Comparison of ENCODE assay signal across 8 cellular contexts in the genomic region with DNA sequence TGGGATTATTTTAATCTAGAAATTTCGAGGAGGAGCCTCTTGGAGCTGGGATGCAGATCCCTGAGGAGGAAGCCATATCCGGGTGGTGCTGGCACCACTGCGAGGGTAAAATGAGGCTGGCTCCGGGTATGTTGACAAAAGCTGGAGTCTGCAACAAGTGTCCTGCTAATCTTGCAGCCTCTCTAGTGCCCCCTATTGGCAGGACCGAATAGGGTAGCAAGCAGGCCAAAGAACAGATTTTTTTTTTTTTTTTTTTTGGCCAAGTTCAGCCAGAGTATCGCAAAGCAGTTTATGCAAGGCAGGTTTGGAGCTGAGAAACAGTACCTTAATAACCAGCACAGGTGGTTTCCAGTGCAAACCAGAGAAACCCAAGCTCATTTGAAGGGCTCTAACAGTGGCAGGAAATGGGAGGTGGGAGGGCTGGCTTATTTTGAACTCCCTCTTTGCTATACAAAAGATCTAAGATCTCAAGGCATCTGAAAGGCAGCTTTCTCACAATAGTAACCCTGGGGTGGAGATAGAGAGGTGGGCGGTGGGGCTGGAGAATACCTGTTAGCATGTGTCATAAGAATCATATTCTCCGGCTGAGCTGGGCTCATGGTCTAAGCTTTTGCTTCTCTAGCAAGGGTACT. TPM values are rescaled to one million over a fixed set of nuclear protein-coding genes. Genes with fewer than 3 reads are reported as not detected.
DNase-seq lines count a peak whose midpoint lies in the region; ATAC-seq, FAIRE-seq and TF ChIP-seq lines count a peak whose summit lies in the region.

No MANE protein-coding gene starts in this region.

- no peaks in the 10 kb centered on the region for H4K20me1 ChIP-seq in keratinocyte (ENCODE audit: control insufficient read depth, extremely low read depth, insufficient read depth, low read length)

- H3K27me3 ChIP-seq in A673 (replicated peaks; ENCODE audit: insufficient read depth, low read depth, low read length, poor library complexity), result no peaks in the 10 kb centered on the region
- no peaks in the 10 kb centered on the region for H3K27me3 ChIP-seq in HUES48 (ENCODE audit: control insufficient read depth, insufficient read depth, low read length)
- no peaks in the 10 kb centered on the region for H3K27me3 ChIP-seq in keratinocyte (ENCODE audit: control insufficient read depth, extremely low read depth, insufficient read depth, low read length)

- H2AFZ ChIP-seq in keratinocyte (ENCODE audit: control insufficient read depth, low read length), result peak overlapping the region; percentile 7

- peak overlapping the region; percentile 1 for H3K4me2 ChIP-seq in keratinocyte (ENCODE audit: control insufficient read depth, extremely low read depth, insufficient read depth, low read depth, low read length)

- H3K4me3 ChIP-seq in A673 (ENCODE audit: low read depth, low read length, poor library complexity, severe bottlenecking) (no peak overlapping the region), HUES48 (ENCODE audit: low read depth, low read length) (no peak overlapping the region), keratinocyte (ENCODE audit: control insufficient read depth in 2 of 3, extremely low read depth in 1 of 3, insufficient read depth in 2 of 3, low read depth in 1 of 3, low read length in 3 of 3) (no peak overlapping the region)

- H3K4me1 ChIP-seq in A673 (ENCODE audit: insufficient read depth, low read length, poor library complexity, severe bottlenecking) (no peaks in the 10 kb centered on the region), HUES48 (ENCODE audit: control insufficient read depth, insufficient read depth, low read length) (peaks cover 16% of the 10 kb centered on the region), keratinocyte (ENCODE audit: control insufficient read depth, extremely low read depth, insufficient read depth, low read length) (peaks cover 41% of the 10 kb centered on the region)

- POLR2A ChIA-PET in A673 (lab: Charles Lee; ENCODE audit: low non-redundant PET), result no interaction called here

- TF ChIP-seq CTCF in A673 (conservative IDR thresholded peaks at IDR 0.05; ENCODE audit: low read depth, low read length) (peak; percentile 74), keratinocyte (optimal IDR thresholded peaks at IDR 0.05 in 1 of 3, IDR thresholded peaks at IDR 0.05 in 1 of 3, conservative IDR thresholded peaks at IDR 0.05 in 1 of 3; ENCODE audit: extremely low read depth in 1 of 3, insufficient read depth in 2 of 3, low read length in 3 of 3) (peak; percentile 53 to 71 (median 70))

- peak; percentile 59 for FAIRE-seq in keratinocyte (lab: Jason Lieb, UNC)

- no peaks in the 10 kb centered on the region for H3K79me2 ChIP-seq in keratinocyte (ENCODE audit: control insufficient read depth, insufficient read depth, low read length)

- no peaks in the 10 kb centered on the region for H3K9me1 ChIP-seq in keratinocyte (ENCODE audit: control insufficient read depth, extremely low read depth, insufficient read depth, low read length)

- intact Hi-C loops in A673 (cut with micrococcal nuclease; ENCODE audit: unreplicated experiment), result no loop called here

- dilution Hi-C loops in keratinocyte (cut with MboI; ENCODE audit: extremely low pct_ligation_motif_present, low sequenced_read_pairs), result no loop called here

- no peak overlapping the region for H3K27ac ChIP-seq in A673 (ENCODE audit: low read depth, low read length, poor library complexity, severe bottlenecking)
- H3K27ac ChIP-seq in HUES48 (ENCODE audit: low read depth, low read length), result peak overlapping the region; percentile 53
- peak overlapping the region; percentile 69 for H3K27ac ChIP-seq in keratinocyte (ENCODE audit: control insufficient read depth, insufficient read depth, low read length)

- no peaks in the 10 kb centered on the region for H3K9me3 ChIP-seq in A673 (ENCODE audit: low read depth, low read length, poor library complexity, severe bottlenecking)
- no peaks in the 10 kb centered on the region for H3K9me3 ChIP-seq in HUES48 (ENCODE audit: control insufficient read depth, insufficient read depth, low read length)
- H3K9me3 ChIP-seq in keratinocyte (ENCODE audit: control insufficient read depth, low read depth, low read length), result no peaks in the 10 kb centered on the region

- H3K9ac ChIP-seq in HUES48 (ENCODE audit: low read depth, low read length) (no peak overlapping the region), keratinocyte (ENCODE audit: control insufficient read depth, extremely low read depth, insufficient read depth, low read length) (peak overlapping the region; percentile 30)

- CTCF ChIA-PET in A673 (lab: Charles Lee), result no interaction called here

- H3K36me3 ChIP-seq in A673 (ENCODE audit: insufficient read depth, low read length, poor library complexity, severe bottlenecking) (no peaks in the 10 kb centered on the region), HUES48 (ENCODE audit: control insufficient read depth, insufficient read depth, low read length) (no peaks in the 10 kb centered on the region), keratinocyte (ENCODE audit: control insufficient read depth in 2 of 2, extremely low read depth in 1 of 2, insufficient read depth in 2 of 2, low read length in 2 of 2) (no peaks in the 10 kb centered on the region)

- ATAC-seq in HG03439 (IDR thresholded peaks at IDR 0.05; ENCODE audit: unreplicated experiment), result no peak

- BruUV-seq in A673 (replicated peaks; lab: Mats Ljungman, UMichigan), result no TSS peak

- peak; percentile 32 for DNase-seq in A673 (ENCODE audit: low spot score)
- peak; percentile 75 for DNase-seq in activated CD8-positive, alpha-beta memory T cell treated with anti-CD3 and anti-CD28 coated beads, Interleukin-2, amount 50 U/mL, for 48 hours
- DNase-seq in keratinocyte (ENCODE audit: low read depth, low spot score), result no peak
- DNase-seq in NCI-H2171 treated with DMSO at 0.1 percent for 48 hours (lab: John Stamatoyannopoulos, UW), result no peak
- no peak for DNase-seq in HCEC 1CT
- no peak for DNase-seq in H4 (ENCODE audit: low spot score)

RNA-seq across cellular contexts. Expression of a gene that starts 38.2 kb away (rescaled TPM):
- 139 and 166 TPM in 2 replicates for total RNA-seq in A673 (2021)
- polyA plus RNA-seq in keratinocyte, result 363 to 407 TPM (median 373 TPM) in 3 replicates
- polyA plus RNA-seq in keratinocyte (2011; ENCODE audit: low read depth), result 63.3 TPM
- polyA plus RNA-seq in keratinocyte (2011; cell fraction: cytosol; rRNA removed), result 246 and 265 TPM in 2 replicates
- 96.3 and 119 TPM in 2 replicates for polyA plus RNA-seq in keratinocyte (2011; cell fraction: nucleus; rRNA removed)
- 264 and 519 TPM in 2 replicates for polyA plus RNA-seq in keratinocyte (2012; ENCODE audit: low replicate concordance)
- polyA minus RNA-seq in keratinocyte, result 50.7 to 119 TPM (median 90.6 TPM) in 3 replicates
- polyA minus RNA-seq in keratinocyte (2011; cell fraction: cytosol; rRNA and poly(A)+ RNA removed), result 167 TPM
- 29.8 and 44.4 TPM in 2 replicates for polyA minus RNA-seq in keratinocyte (2011; cell fraction: nucleus; rRNA and poly(A)+ RNA removed)
- total RNA-seq in H4 (2014; rRNA removed; shearing (Covaris generic)), result 46.5 and 67.6 TPM in 2 replicates

RNA-seq across cellular contexts. Expression of a gene that starts 41.3 kb away (rescaled TPM):
- not detected in 2 replicates for total RNA-seq in A673 (2021)
- polyA plus RNA-seq in keratinocyte, result 8.5 to 18.8 TPM (median 10.9 TPM) in 3 replicates
- polyA plus RNA-seq in keratinocyte (2011; ENCODE audit: low read depth), result 89.5 TPM
- 3.8 and 7.8 TPM in 2 replicates for polyA plus RNA-seq in keratinocyte (2011; cell fraction: cytosol; rRNA removed)
- 23.2 and 35.1 TPM in 2 replicates for polyA plus RNA-seq in keratinocyte (2011; cell fraction: nucleus; rRNA removed)
- polyA plus RNA-seq in keratinocyte (2012; ENCODE audit: low replicate concordance), result 7.5 and 72.8 TPM in 2 replicates
- polyA minus RNA-seq in keratinocyte, result 2.5 to 17.1 TPM (median 11.2 TPM) in 3 replicates
- polyA minus RNA-seq in keratinocyte (2011; cell fraction: cytosol; rRNA and poly(A)+ RNA removed), result 5.2 TPM
- polyA minus RNA-seq in keratinocyte (2011; cell fraction: nucleus; rRNA and poly(A)+ RNA removed), result 28.1 and 30.6 TPM in 2 replicates
- not detected in 2 replicates for total RNA-seq in H4 (2014; rRNA removed; shearing (Covaris generic))

Comparison
In these comparisons a context has a peak if more than half of its experiments do, and no peak if none do; other contexts are left out.
1. DNase-seq: peak in A673 (single experiment) and activated CD8-positive, alpha-beta memory T cell treated with anti-CD3 and anti-CD28 coated beads, Interleukin-2, amount 50 U/mL, for 48 hours (single experiment); none in keratinocyte (single experiment), NCI-H2171 treated with DMSO at 0.1 percent for 48 hours (single experiment), HCEC 1CT (single experiment) and H4 (single experiment).